26 cellular contexts compared by ENCODE assay signal in the genomic region with DNA sequence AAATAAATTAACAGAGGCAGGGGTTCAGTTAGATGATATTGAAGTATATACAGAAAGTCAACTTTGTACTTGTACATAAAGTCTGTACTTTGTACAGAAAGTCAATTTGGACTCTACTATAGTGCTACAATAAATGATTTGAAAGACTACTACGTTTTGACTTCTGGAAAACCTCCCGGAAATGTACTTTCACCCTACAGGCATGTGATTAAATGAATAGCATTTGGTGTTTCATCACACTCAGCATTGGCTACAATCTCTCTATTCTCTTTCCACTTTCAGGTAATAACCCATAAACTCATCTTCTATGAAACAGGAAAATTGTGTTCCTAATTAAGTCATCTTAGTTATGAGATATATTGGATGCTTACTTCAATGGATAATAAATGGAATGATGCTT. TPM values are rescaled to one million over a fixed set of nuclear protein-coding genes. Genes with fewer than 3 reads are reported as not detected.
DNase-seq lines count a peak whose midpoint lies in the region; ATAC-seq and TF ChIP-seq lines count a peak whose summit lies in the region.
"Had no signal": no experiment of that assay in that cellular context is flagged by ENCODE, and none has a peak within 500 bp of the region (broad histone marks: within the 10 kb centered on the region; RNA-seq: fewer than 3 reads in every experiment).

No MANE protein-coding gene starts in this region.

- H3K9ac ChIP-seq in colonic mucosa (ENCODE audit: low read depth in 2 of 2, low read length in 2 of 2), result no peak overlapping the region

- no peaks in the 10 kb centered on the region for H3K9me3 ChIP-seq in colonic mucosa
- H3K9me3 ChIP-seq: Peyer's patch had no signal

- no peak overlapping the region for H3K4me3 ChIP-seq in colonic mucosa
- H3K4me3 ChIP-seq: Peyer's patch, SK-N-MC had no signal

- CTCF ChIA-PET in RWPE1 (lab: Yijun Ruan, JAX), result no interaction called here

- ATAC-seq in left lobe of liver, result peak; percentile 15
- no peak for ATAC-seq in HG03025 (IDR thresholded peaks at IDR 0.05; ENCODE audit: low FRiP score, unreplicated experiment)

- POLR2A ChIA-PET in RWPE1 (lab: Yijun Ruan, JAX; ENCODE audit: low non-redundant PET), result no interaction called here

- H3K27me3 ChIP-seq in colonic mucosa, result no peaks in the 10 kb centered on the region
- H3K27me3 ChIP-seq: Peyer's patch had no signal

- no peaks in the 10 kb centered on the region for H3K36me3 ChIP-seq in colonic mucosa
- H3K36me3 ChIP-seq: Peyer's patch had no signal

- peak overlapping the region; percentile 72 for H3K27ac ChIP-seq in RWPE1
- no peak overlapping the region for H3K27ac ChIP-seq in colonic mucosa
- H3K27ac ChIP-seq: Peyer's patch, SK-N-MC had no signal

- intact Hi-C loops in colonic mucosa (cut with DNase I), result no loop called here

- DNase-seq in EL, result peak; percentile 15
- peak; percentile 49 for DNase-seq in RWPE1 (ENCODE audit: low spot score)
- peak; percentile 24 for DNase-seq in colonic mucosa
- DNase-seq in left lobe of liver (ENCODE audit: low spot score), result no peak
- no peak for DNase-seq in NCI-H69 (lab: John Stamatoyannopoulos, UW)
- DNase-seq in DMS153 (lab: John Stamatoyannopoulos, UW), result no peak
- DNase-seq in NCI-H146 (lab: John Stamatoyannopoulos, UW), result no peak
- DNase-seq: 8988T; Caco-2; CD4-positive, CD25-positive, alpha-beta regulatory T cell; IMR-90; Karpas-422; MM.1S; NCI-H1092; NCI-H2081; NCI-H2171 treated with DMSO at 0.1 percent for 48 hours; NCI-H446; NK-92 treated with Interleukin-12 subunit alpha and Interleukin-12 subunit beta, amount 100 ng/mL, for 24 hours; Peyer's patch; SHP77 had no signal

- no peak for TF ChIP-seq CTCF in RWPE1 (conservative IDR thresholded peaks at IDR 0.05; ENCODE audit: low read depth)
- TF ChIP-seq CTCF in colonic mucosa (IDR thresholded peaks at IDR 0.05), result no peak

- no peaks in the 10 kb centered on the region for H3K4me1 ChIP-seq in colonic mucosa
- H3K4me1 ChIP-seq: Caco-2, Peyer's patch had no signal

RNA-seq across cellular contexts. Expression of a gene that starts 25.6 kb away (rescaled TPM):
- not detected for total RNA-seq in colonic mucosa
- not detected for total RNA-seq in left lobe of liver
- total RNA-seq: B cell; Caco-2; CD4-positive, CD25-positive, alpha-beta regulatory T cell; Daoy; H1; HT1080; IMR-90; Peyer's patch had no signal

Comparison
In these comparisons a context has a peak if more than half of its experiments do, and no peak if none do; other contexts are left out.
1. DNase-seq: peak in EL (single experiment), RWPE1 (single experiment) and colonic mucosa (single experiment); none in left lobe of liver (single experiment), NCI-H69 (single experiment), DMS153 (single experiment) and NCI-H146 (single experiment).